In the genomic region with DNA sequence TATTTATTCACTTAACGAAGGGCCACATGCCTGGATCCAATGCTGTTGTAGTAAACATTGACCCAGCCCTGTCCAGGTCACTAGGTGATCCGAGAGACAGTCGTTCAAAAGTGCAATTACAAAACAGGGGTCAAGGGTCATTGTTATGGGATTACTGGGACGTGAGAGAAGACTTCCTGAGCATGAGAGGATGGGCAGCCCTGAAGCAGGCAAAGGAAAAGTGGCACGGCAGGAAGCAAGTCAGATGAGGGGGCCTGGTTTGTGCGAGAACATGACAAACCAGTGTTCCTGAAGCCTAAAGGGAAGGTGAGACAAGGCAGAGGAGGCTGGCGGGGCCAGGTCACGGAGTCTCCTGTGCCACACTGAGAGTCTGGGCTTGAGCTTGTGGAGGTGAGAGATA, we compare ENCODE assay signal across 37 cellular contexts. TPM values are rescaled to one million over a fixed set of nuclear protein-coding genes. Genes with fewer than 3 reads are reported as not detected.
A peak's percentile ranks its signal among the peaks of the same experiment; 100 is the strongest.
DNase-seq lines count a peak whose midpoint lies in the region; ATAC-seq, FAIRE-seq and TF ChIP-seq lines count a peak whose summit lies in the region.
"Had no signal": no experiment of that assay in that cellular context is flagged by ENCODE, and none has a peak within 500 bp of the region (broad histone marks: within the 10 kb centered on the region; RNA-seq: fewer than 3 reads in every experiment).

No MANE protein-coding gene starts in this region.

- H3K27me3 ChIP-seq in hepatocyte: no peaks in the 10 kb centered on the region
- H3K27me3 ChIP-seq: brain microvascular endothelial cell, SJCRH30, suprapubic skin had no signal

- H3K4me3 ChIP-seq in A549 (no peak overlapping the region), hepatocyte (no peak overlapping the region), mucosa of descending colon (no peak overlapping the region), OCI-LY7 (ENCODE audit: low read depth, low read length, poor library complexity, severe bottlenecking) (no peak overlapping the region)
- H3K4me3 ChIP-seq: SJCRH30, suprapubic skin had no signal

- TF ChIP-seq POLR2A in A549 (IDR thresholded peaks at IDR 0.05; ENCODE audit: low read length): no peak

- H3K36me3 ChIP-seq in hepatocyte (replicated peaks; ENCODE audit: insufficient read depth, low read depth) (no peaks in the 10 kb centered on the region), mucosa of descending colon (ENCODE audit: low read depth) (no peaks in the 10 kb centered on the region), OCI-LY7 (ENCODE audit: insufficient read depth, low read length) (no peaks in the 10 kb centered on the region)
- H3K36me3 ChIP-seq: brain microvascular endothelial cell, SJCRH30, suprapubic skin had no signal

- H3K79me2 ChIP-seq in hepatocyte (no peaks in the 10 kb centered on the region), OCI-LY7 (ENCODE audit: insufficient read depth, low read depth, low read length) (no peaks in the 10 kb centered on the region)

- peaks cover 17% of the 10 kb centered on the region for H3K27me3 Mint-ChIP-seq in T-helper 17 cell

- peaks cover 3% of the 10 kb centered on the region for H3K4me1 Mint-ChIP-seq in T-helper 17 cell
- H3K4me1 Mint-ChIP-seq: mesothelial cell of epicardium had no signal

- H3K36me3 Mint-ChIP-seq in T-helper 17 cell (ENCODE audit: low read depth): peaks cover 3% of the 10 kb centered on the region
- H3K36me3 Mint-ChIP-seq: mesothelial cell of epicardium; naive thymus-derived CD4-positive, alpha-beta T cell had no signal

- TF ChIP-seq EP300 in A549 (IDR thresholded peaks at IDR 0.05): no peak

- H3K9me3 ChIP-seq in A549: no peaks in the 10 kb centered on the region
- H3K9me3 ChIP-seq in T-helper 17 cell (ENCODE audit: control insufficient read depth, low read length, poor library complexity, severe bottlenecking): no peaks in the 10 kb centered on the region
- no peaks in the 10 kb centered on the region for H3K9me3 ChIP-seq in hepatocyte (ENCODE audit: low read depth)
- H3K9me3 ChIP-seq in mucosa of descending colon: no peaks in the 10 kb centered on the region
- H3K9me3 ChIP-seq in OCI-LY7 (ENCODE audit: low read length): no peaks in the 10 kb centered on the region
- H3K9me3 ChIP-seq: SJCRH30, suprapubic skin had no signal

- DNase-seq in A549 (ENCODE audit: low read depth in 1 of 2, low spot score in 1 of 2): no peak
- DNase-seq in T-helper 17 cell: no peak
- peak; percentile 46 for DNase-seq in hepatocyte (ENCODE audit: low spot score)
- DNase-seq in mucosa of descending colon: peak in 1 of 3 donors; percentile 4
- DNase-seq in EL: no peak
- no peak for DNase-seq in OCI-LY7 (ENCODE audit: low spot score)
- DNase-seq in H4 (ENCODE audit: low spot score): no peak
- DNase-seq: 8988T; activated CD4-positive, alpha-beta T cell treated with anti-CD3 and anti-CD28 coated beads for 4 hours; activated naive CD4-positive, alpha-beta T cell treated with anti-CD3 and anti-CD28 coated beads, Interleukin-2, amount 50 U/mL, for 16 hours; brain microvascular endothelial cell; GF-D8; Kasumi-1; naive thymus-derived CD4-positive, alpha-beta T cell; NCI-H1417; NCI-H2081 treated with DMSO at 0.1 percent for 48 hours; NCI-H345; NCI-H69; SJCRH30; stimulated activated naive CD4-positive, alpha-beta T cell treated with Interleukin-2 at 50 U/mL for 16 hours; SW 1271; T1000 had no signal

- POLR2A ChIA-PET in A549 (lab: Yijun Ruan, JAX): no interaction called here
- POLR2A ChIA-PET in OCI-LY7 (lab: Charles Lee): interaction anchor here (0.9 kb wide), 1 partner anchor 66 kb away, joined by 3 read pairs; no protein-coding TSS in a partner anchor

- BruUV-seq in OCI-LY7 (replicated peaks; lab: Mats Ljungman, UMichigan): no TSS peak

- H3K9me2 ChIP-seq in hepatocyte (replicated peaks; ENCODE audit: insufficient read depth) (no peaks in the 10 kb centered on the region), OCI-LY7 (ENCODE audit: insufficient read depth, low read length) (no peaks in the 10 kb centered on the region)

- WGBS in A549 (ENCODE audit: missing lambda C conversion rate): 61% methylated on average over 8 of the region's 8 CpGs
- 49% methylated on average over 8 of the region's 8 CpGs for WGBS in hepatocyte (ENCODE audit: low lambda C conversion rate, missing lambda C conversion rate)

- H3K4me2 ChIP-seq in A549 (peak overlapping the region; percentile 21; the same call in 2 of the 3 replicates), hepatocyte (peak overlapping the region; percentile 20), OCI-LY7 (ENCODE audit: low read length) (no peak overlapping the region)

- no peak overlapping the region for H3K4me3 Mint-ChIP-seq in T-helper 17 cell
- H3K4me3 Mint-ChIP-seq: mesothelial cell of epicardium; naive thymus-derived CD4-positive, alpha-beta T cell had no signal

- TF ChIP-seq RAD21 in A549 (conservative IDR thresholded peaks at IDR 0.05 in 1 of 2, IDR thresholded peaks at IDR 0.05 in 1 of 2): no peak

- H4K20me1 ChIP-seq in hepatocyte (ENCODE audit: insufficient read depth, poor library complexity, severe bottlenecking) (no peaks in the 10 kb centered on the region), OCI-LY7 (ENCODE audit: insufficient read depth, low read length) (no peaks in the 10 kb centered on the region)

- H3K27ac Mint-ChIP-seq in T-helper 17 cell: peak overlapping the region; percentile 3
- H3K27ac Mint-ChIP-seq: activated T-helper 2 cell treated with anti-CD3 and anti-CD28 coated beads, Interferon-gamma antibody, Interleukin-2, Interleukin-4, amounts not matched to agents 10 μg/mL and 5 μg/mL and 100 μg/mL, durations not matched to agents 14 hours and 24 hours and 36 hours; mesothelial cell of epicardium; naive thymus-derived CD4-positive, alpha-beta T cell had no signal

- TF ChIP-seq CTCF in A549 (IDR thresholded peaks at IDR 0.05) (no peak), hepatocyte (IDR thresholded peaks at IDR 0.05; ENCODE audit: poor library complexity) (no peak), mucosa of descending colon (IDR thresholded peaks at IDR 0.05) (no peak), OCI-LY7 (conservative IDR thresholded peaks at IDR 0.05; ENCODE audit: low read length) (no peak)

- peak overlapping the region; percentile 32 for H2AFZ ChIP-seq in hepatocyte
- no peak overlapping the region for H2AFZ ChIP-seq in OCI-LY7 (ENCODE audit: low read length)

- ATAC-seq in A549 (no peak), T-helper 17 cell (no peak), mucosa of descending colon (peak; percentile 89), HG03469 (IDR thresholded peaks at IDR 0.05; ENCODE audit: unreplicated experiment) (no peak)
- ATAC-seq: naive thymus-derived CD4-positive, alpha-beta T cell had no signal

- H3K27ac ChIP-seq in A549 (no peak overlapping the region), hepatocyte (no peak overlapping the region), OCI-LY7 (ENCODE audit: low read depth, low read length, poor library complexity, severe bottlenecking) (no peak overlapping the region)
- H3K27ac ChIP-seq: brain microvascular endothelial cell, SJCRH30, suprapubic skin, VCaP had no signal

- H3K4me1 ChIP-seq in A549 (peaks cover 22% of the 10 kb centered on the region; the same call in 2 of the 3 replicates), hepatocyte (ENCODE audit: insufficient read depth) (no peaks in the 10 kb centered on the region), mucosa of descending colon (ENCODE audit: low read depth) (no peaks in the 10 kb centered on the region), OCI-LY7 (ENCODE audit: insufficient read depth, low read length, poor library complexity, severe bottlenecking) (no peaks in the 10 kb centered on the region)
- H3K4me1 ChIP-seq: SJCRH30, suprapubic skin had no signal

- CTCF ChIA-PET in A549 (lab: Yijun Ruan, JAX): no interaction called here
- CTCF ChIA-PET in OCI-LY7 (lab: Charles Lee; ENCODE audit: unreplicated experiment): interaction anchor here (0.7 kb wide), 1 partner anchor 156 kb away, joined by 3 read pairs; no protein-coding TSS in a partner anchor

- intact Hi-C loops in mucosa of descending colon (cut with DNase I, micrococcal nuclease): no loop called here
- intact Hi-C loops in OCI-LY7 (cut with micrococcal nuclease; ENCODE audit: unreplicated experiment): no loop called here

- FAIRE-seq in A549 (lab: Jason Lieb, UNC): no peak
- FAIRE-seq: H54 had no signal

TF ChIP-seq in A549, 52 proteins besides CTCF, POLR2A, EP300 and RAD21:
- no peak for TF ChIP-seq KDM5A (IDR thresholded peaks at IDR 0.05)
- no peak for TF ChIP-seq CHD2 (IDR thresholded peaks at IDR 0.05; ENCODE audit: low read length, partially characterized antibody)
- TF ChIP-seq ATOH8 (CRISPR knock-in tag; IDR thresholded peaks at IDR 0.05; ENCODE audit: low read depth): no peak
- TF ChIP-seq TP53 (CRISPR knock-in tag; IDR thresholded peaks at IDR 0.05): no peak
- no peak for TF ChIP-seq JUNB (IDR thresholded peaks at IDR 0.05)
- TF ChIP-seq JUN (IDR thresholded peaks at IDR 0.05): no peak

RNA-seq across cellular contexts. Expression of gene MMP20, which starts 15.8 kb away (rescaled TPM):
- polyA plus RNA-seq in A549 (2011; rRNA removed) (not detected in 2 replicates), A549 (2017; fragmentation: RNase III; extraction: RNeasy Plus Mini Kit Qiagen cat#74134 plus additional on column Dnase treatment) (not detected in 3 replicates), hepatocyte (not detected in 2 replicates)
- not detected in 2 replicates for polyA plus RNA-seq in A549 (2012; cell fraction: cytosol; rRNA removed)
- polyA plus RNA-seq in A549 (2012; cell fraction: nucleus; rRNA removed): not detected in 2 replicates
- not detected in 2 replicates for polyA minus RNA-seq in A549 (2011; rRNA and poly(A)+ RNA removed)
- total RNA-seq in T-helper 17 cell (not detected), hepatocyte (not detected in 2 replicates), mucosa of descending colon (not detected), OCI-LY7 (2022) (not detected in 2 replicates)
- total RNA-seq in OCI-LY7 (2014; rRNA removed; shearing (Covaris generic)): not detected in 2 replicates
- not detected in 2 replicates for total RNA-seq in H4 (2014; rRNA removed; shearing (Covaris generic))
- total RNA-seq: activated T-helper 2 cell treated with anti-CD3 and anti-CD28 coated beads, Interferon-gamma antibody, Interleukin-2, Interleukin-4, amounts not matched to agents 10 μg/mL and 5 μg/mL and 100 μg/mL, durations not matched to agents 14 hours and 24 hours and 36 hours; cerebellum; dermis microvascular lymphatic vessel endothelial cell; glomerular endothelial cell; lower leg skin; mesothelial cell of epicardium; naive thymus-derived CD4-positive, alpha-beta T cell; omental fat pad; pulmonary artery endothelial cell; RPMI7951; SJCRH30; skeletal muscle tissue; suprapubic skin; urinary bladder had no signal
- polyA plus RNA-seq: naive thymus-derived CD4-positive, alpha-beta T cell; urinary bladder had no signal
